9 cellular contexts compared by ENCODE assay signal in the genomic region with DNA sequence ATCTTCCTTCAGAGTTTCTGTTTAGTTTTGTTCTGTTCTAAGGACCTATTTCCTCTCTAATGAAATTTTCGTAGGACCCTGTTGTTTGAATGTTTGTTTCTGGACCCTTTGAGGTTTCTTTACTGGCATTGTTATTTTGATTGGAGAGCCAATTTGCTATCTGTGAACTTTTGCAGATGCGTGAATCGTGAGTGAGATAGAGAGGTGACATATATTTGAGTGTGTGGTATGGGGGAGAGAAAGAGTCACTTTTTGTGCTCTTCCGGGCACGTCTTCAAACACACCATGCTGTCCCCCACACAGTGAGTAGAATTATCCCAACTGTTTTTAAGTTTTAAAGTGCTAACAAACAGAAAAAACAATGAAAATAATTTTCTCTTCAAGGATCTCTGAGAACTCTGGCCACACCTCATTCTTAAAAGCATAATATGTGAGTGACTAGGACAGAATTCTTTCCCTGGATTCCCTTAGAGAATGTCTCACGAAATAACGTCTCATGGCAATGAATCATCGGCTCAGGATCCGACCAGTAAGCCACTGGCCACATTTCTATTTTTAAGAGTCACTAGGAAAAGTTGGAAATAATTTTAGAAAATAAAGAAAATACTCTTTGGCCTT.
DNase-seq lines count a peak whose midpoint lies in the region; ATAC-seq, FAIRE-seq and TF ChIP-seq lines count a peak whose summit lies in the region.
"Had no signal": no experiment of that assay in that cellular context is flagged by ENCODE, and none has a peak within 500 bp of the region (broad histone marks: within the 10 kb centered on the region; RNA-seq: fewer than 3 reads in every experiment).

No MANE protein-coding gene starts in this region.

- peak overlapping the region; percentile 69 to 81 (median 75) for H3K9ac ChIP-seq in BLaER1 treated with 17β-estradiol and CSF1 and Interleukin-3, amounts not matched to agents 10 nM and 100 nM
- peak overlapping the region; percentile 99 for H3K9ac ChIP-seq in IMR-90 (ENCODE audit: low read depth, low read length)
- H3K9ac ChIP-seq: KMS-11 had no signal

- peak overlapping the region; percentile 98 for H3K23ac ChIP-seq in IMR-90 (ENCODE audit: low read depth, low read length)

- peak overlapping the region; percentile 99 for H2BK5ac ChIP-seq in IMR-90 (ENCODE audit: low read depth, low read length, poor library complexity, severe bottlenecking)

- no peaks in the 10 kb centered on the region for H3K27me3 ChIP-seq in BLaER1 treated with 17β-estradiol and CSF1 and Interleukin-3, amounts not matched to agents 10 nM and 100 nM
- H3K27me3 ChIP-seq in IMR-90 (ENCODE audit: control insufficient read depth, insufficient read depth, low read length) = no peaks in the 10 kb centered on the region

- H4K8ac ChIP-seq in IMR-90 (ENCODE audit: low read depth in 2 of 2, low read length in 2 of 2) = peak overlapping the region; percentile 92 to 99

- CTCF ChIA-PET in IMR-90 (lab: Yijun Ruan, JAX) = interaction anchor here (0.7 to 0.8 kb wide), 2 partner anchors 235 to 1584 kb away, joined by 3 read pairs; no protein-coding TSS in a partner anchor

- H3K9me1 ChIP-seq in IMR-90 (ENCODE audit: insufficient read depth, low read length) = 0 out of 2 replicates have a peak, but pooled peaks cover 10% of the 10 kb centered on the region

- peaks cover 53 to 66% of the 10 kb centered on the region in 2 donors for H3K4me1 Mint-ChIP-seq in immature natural killer cell
- peaks cover 34% of the 10 kb centered on the region for H3K4me1 Mint-ChIP-seq in stimulated activated effector memory CD8-positive, alpha-beta T cell treated with anti-CD3 and anti-CD28 coated beads, Interleukin-12 subunit alpha, Interleukin-12 subunit beta, amount 100 ng/mL, for 72 hours

- POLR2A ChIA-PET in IMR-90 (lab: Charles Lee; ENCODE audit: unreplicated experiment) = interaction anchor here (0.6 to 1.0 kb wide), 2 partner anchors 24 to 93 kb away, joined by 3 to 4 read pairs; no protein-coding TSS in a partner anchor

- H4K5ac ChIP-seq in IMR-90 (ENCODE audit: low read depth, low read length) = peak overlapping the region; percentile 99

- TF ChIP-seq POLR2A in IMR-90 (IDR thresholded peaks at IDR 0.05; ENCODE audit: low read depth, low read length) = peak; percentile 85

- H3K4me3 ChIP-seq in BLaER1 treated with 17β-estradiol and CSF1 and Interleukin-3, amounts not matched to agents 10 nM and 100 nM = peak overlapping the region; percentile 34 to 60 (median 40); a peak in 18 of 20 replicates
- peak overlapping the region; percentile 45; the same call in 1 of the 2 replicates for H3K4me3 ChIP-seq in IMR-90 (ENCODE audit: insufficient read depth, low read depth, low read length)

- dilution Hi-C loops in IMR-90 (cut with HindIII; ENCODE audit: low sequenced_read_pairs, unreplicated experiment) = no loop called here

- H3K4me3 Mint-ChIP-seq in immature natural killer cell = peak overlapping the region; percentile 81 to 88 (median 85)
- H3K4me3 Mint-ChIP-seq in stimulated activated effector memory CD8-positive, alpha-beta T cell treated with anti-CD3 and anti-CD28 coated beads, Interleukin-12 subunit alpha, Interleukin-12 subunit beta, amount 100 ng/mL, for 72 hours = peak overlapping the region; percentile 68

- H3K27ac Mint-ChIP-seq in immature natural killer cell = peak overlapping the region; percentile 81 to 99 (median 96)
- peak overlapping the region; percentile 96 for H3K27ac Mint-ChIP-seq in stimulated activated effector memory CD8-positive, alpha-beta T cell treated with anti-CD3 and anti-CD28 coated beads, Interleukin-12 subunit alpha, Interleukin-12 subunit beta, amount 100 ng/mL, for 72 hours

- peaks cover 0 to 11% (median 2%) of the 10 kb centered on the region in 3 donors for H3K27me3 Mint-ChIP-seq in immature natural killer cell (ENCODE audit: low read depth in 3 of 3)

- H2AFZ ChIP-seq in IMR-90 (replicated peaks; ENCODE audit: low read length, poor library complexity) = peak overlapping the region; percentile 7

- no peaks in the 10 kb centered on the region for H3K36me3 ChIP-seq in BLaER1 treated with 17β-estradiol and CSF1 and Interleukin-3, amounts not matched to agents 10 nM and 100 nM
- H3K36me3 ChIP-seq in IMR-90 (ENCODE audit: control insufficient read depth, insufficient read depth, low read length) = no peaks in the 10 kb centered on the region

- peak overlapping the region; percentile 100 for H3K18ac ChIP-seq in IMR-90 (ENCODE audit: low read depth, low read length)

- peak overlapping the region; percentile 98 for H3K14ac ChIP-seq in IMR-90 (replicated peaks; ENCODE audit: low read depth, low read length)

- H3K4me1 ChIP-seq in BLaER1 treated with 17β-estradiol and CSF1 and Interleukin-3, amounts not matched to agents 10 nM and 100 nM = peaks cover 53 to 73% (median 64%) of the 10 kb centered on the region in 10 experiments
- peaks cover 6% of the 10 kb centered on the region for H3K4me1 ChIP-seq in IMR-90 (ENCODE audit: control insufficient read depth, insufficient read depth, low read length)

- H2BK15ac ChIP-seq in IMR-90 (ENCODE audit: low read depth, low read length) = peak overlapping the region; percentile 99

- no peak for TF ChIP-seq CTCF in IMR-90 (conservative IDR thresholded peaks at IDR 0.05; ENCODE audit: low read depth, low read length)
- no peak for TF ChIP-seq CTCF in D721Med (IDR thresholded peaks at IDR 0.05; ENCODE audit: insufficient read depth, missing control alignments)

- peak overlapping the region; percentile 99 for H2BK20ac ChIP-seq in IMR-90 (ENCODE audit: low read depth, low read length)

- H4K91ac ChIP-seq in IMR-90 (ENCODE audit: insufficient read depth, low read depth, low read length) = peak overlapping the region; percentile 98

- peak overlapping the region; percentile 97 for H2BK120ac ChIP-seq in IMR-90 (ENCODE audit: low read depth, low read length)

- no peaks in the 10 kb centered on the region for H3K9me3 Mint-ChIP-seq in immature natural killer cell
- H3K9me3 Mint-ChIP-seq in stimulated activated effector memory CD8-positive, alpha-beta T cell treated with anti-CD3 and anti-CD28 coated beads, Interleukin-12 subunit alpha, Interleukin-12 subunit beta, amount 100 ng/mL, for 72 hours = peaks cover 3% of the 10 kb centered on the region

- no peak for FAIRE-seq in D721Med (lab: Jason Lieb, UNC)

- intact Hi-C loops in IMR-90 (cut with micrococcal nuclease) = loop anchor here (1.0 to 5.0 kb wide), 6 partner anchors 38 to 250 kb away; no protein-coding TSS in a partner anchor

- peak; percentile 97 for DNase-seq in IMR-90
- DNase-seq in amniotic epithelial cell (ENCODE audit: low read depth) = peak; percentile 93
- peak; percentile 43 to 51 (median 45) for DNase-seq in immature natural killer cell
- no peak for DNase-seq in stimulated activated effector memory CD8-positive, alpha-beta T cell treated with anti-CD3 and anti-CD28 coated beads, Interleukin-12 subunit alpha, Interleukin-12 subunit beta, amount 100 ng/mL, for 72 hours (ENCODE audit: low spot score in 2 of 2)
- no peak for DNase-seq in D721Med (ENCODE audit: insufficient read length, low spot score)
- DNase-seq in NCI-H526 treated with DMSO at 0.1 percent for 48 hours (lab: John Stamatoyannopoulos, UW) = no peak

- peak; percentile 33 for TF ChIP-seq RAD21 in IMR-90 (IDR thresholded peaks at IDR 0.05; ENCODE audit: low read length)

- peaks cover 0 to 23% (median 14%) of the 10 kb centered on the region in 11 experiments; a peak in 16 of 22 replicates for H3K9me3 ChIP-seq in BLaER1 treated with 17β-estradiol and CSF1 and Interleukin-3, amounts not matched to agents 10 nM and 100 nM (replicated peaks in 1 of 11)
- no peaks in the 10 kb centered on the region for H3K9me3 ChIP-seq in IMR-90 (ENCODE audit: control insufficient read depth, insufficient read depth, low read length)

- peak overlapping the region; percentile 95 for H2AK9ac ChIP-seq in IMR-90 (replicated peaks; ENCODE audit: low read depth, low read length, poor library complexity)

- BruUV-seq in IMR-90 (replicated peaks; lab: Mats Ljungman, UMichigan) = no TSS peak

- peak overlapping the region; percentile 100 for H3K56ac ChIP-seq in IMR-90 (ENCODE audit: extremely low read depth, insufficient read depth, low read length)

- H3K36me3 Mint-ChIP-seq in immature natural killer cell = no peaks in the 10 kb centered on the region
- no peaks in the 10 kb centered on the region for H3K36me3 Mint-ChIP-seq in stimulated activated effector memory CD8-positive, alpha-beta T cell treated with anti-CD3 and anti-CD28 coated beads, Interleukin-12 subunit alpha, Interleukin-12 subunit beta, amount 100 ng/mL, for 72 hours

- in situ Hi-C loops in IMR-90 (cut with MboI; ENCODE audit: low sequenced_read_pairs) = no loop called here

- H3K4me2 ChIP-seq in BLaER1 treated with 17β-estradiol and CSF1 and Interleukin-3, amounts not matched to agents 10 nM and 100 nM = peak overlapping the region; percentile 72 to 93 (median 86)
- H3K4me2 ChIP-seq in IMR-90 (ENCODE audit: low read depth, low read length) = peak overlapping the region; percentile 99

- peak overlapping the region; percentile 75 to 92 (median 84) for H3K27ac ChIP-seq in BLaER1 treated with 17β-estradiol and CSF1 and Interleukin-3, amounts not matched to agents 10 nM and 100 nM
- H3K27ac ChIP-seq in IMR-90 (ENCODE audit: insufficient read depth, low read length) = peak overlapping the region; percentile 99
- H3K27ac ChIP-seq: KMS-11 had no signal

- peak overlapping the region; percentile 97 for H3K4ac ChIP-seq in IMR-90 (ENCODE audit: low read depth, low read length)

- no CpG with 5 or more reads among the region's 9 CpGs for WGBS in IMR-90 (ENCODE audit: extremely low coverage in 2 of 2, insufficient read length in 1 of 2), 2 experiments

- peak overlapping the region; percentile 91 for H2AK5ac ChIP-seq in IMR-90 (ENCODE audit: low read depth, low read length)

- H3K79me1 ChIP-seq in IMR-90 (ENCODE audit: low read depth in 1 of 2, low read length in 2 of 2) = peaks cover 0 to 13% of the 10 kb centered on the region in 2 experiments; a peak in 2 of 4 replicates

- ATAC-seq in IMR-90 (ENCODE audit: low read depth) (peak; percentile 76), GM18861 (IDR thresholded peaks at IDR 0.05; ENCODE audit: unreplicated experiment) (no peak)
- peak; percentile 94 for ATAC-seq in stimulated activated effector memory CD8-positive, alpha-beta T cell treated with anti-CD3 and anti-CD28 coated beads, Interleukin-12 subunit alpha, Interleukin-12 subunit beta, amount 100 ng/mL, for 72 hours

- no peaks in the 10 kb centered on the region for H4K20me1 ChIP-seq in BLaER1 treated with 17β-estradiol and CSF1 and Interleukin-3, amounts not matched to agents 10 nM and 100 nM
- no peaks in the 10 kb centered on the region for H4K20me1 ChIP-seq in IMR-90 (ENCODE audit: insufficient read depth, low read length)

TF ChIP-seq in IMR-90, 13 proteins besides CTCF, POLR2A, EP300 and RAD21 (continues in another document):
- TF ChIP-seq BHLHE40 (IDR thresholded peaks at IDR 0.05; ENCODE audit: low read depth, low read length) = 0 out of 2 replicates have a peak, but pooled peaks have one; percentile 2

Comparison
In these comparisons a context has a peak if more than half of its experiments do, and no peak if none do; other contexts are left out.
1. DNase-seq: peak in IMR-90 (single experiment), amniotic epithelial cell (single experiment) and immature natural killer cell (3 of 3); none in stimulated activated effector memory CD8-positive, alpha-beta T cell treated with anti-CD3 and anti-CD28 coated beads, Interleukin-12 subunit alpha, Interleukin-12 subunit beta, amount 100 ng/mL, for 72 hours (0 of 2), D721Med (single experiment) and NCI-H526 treated with DMSO at 0.1 percent for 48 hours (single experiment).